1 cellular context compared by ENCODE assay signal in the genomic region with DNA sequence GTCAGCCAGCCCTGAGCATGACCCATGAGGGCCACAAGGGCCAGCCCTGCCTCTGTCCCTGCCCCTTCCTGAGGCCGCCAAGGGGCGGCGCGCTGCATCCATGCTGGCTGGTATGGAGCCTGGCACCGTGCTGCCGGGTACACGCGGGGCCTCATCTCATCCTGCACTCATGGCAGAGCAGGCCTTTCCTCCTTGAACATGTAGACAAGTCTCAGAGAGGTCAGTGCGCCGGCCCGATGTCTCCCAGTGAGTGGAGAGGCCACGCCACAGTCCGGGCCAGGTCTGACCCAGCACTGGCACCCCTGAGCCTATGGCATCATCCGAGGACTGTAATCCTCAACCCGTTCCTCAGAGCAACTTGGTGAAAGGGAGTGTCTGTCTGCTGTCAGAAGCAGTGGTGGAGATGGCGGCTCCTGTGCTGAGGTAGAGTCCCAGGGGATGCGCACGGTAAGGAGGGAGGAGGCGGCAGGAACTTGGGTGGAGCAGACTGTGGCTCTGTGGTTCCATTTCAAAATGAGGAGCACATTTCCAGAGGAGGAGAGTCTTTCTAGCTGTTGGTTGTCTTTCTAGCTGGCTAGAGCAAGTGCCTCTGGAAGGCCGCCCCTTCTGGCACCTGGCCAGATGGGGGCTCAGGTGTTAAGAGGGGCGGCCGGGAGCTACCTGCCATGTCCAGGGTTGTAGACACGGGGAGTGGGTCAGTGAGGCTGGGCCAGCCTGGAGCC.
TF ChIP-seq lines count a peak whose summit lies in the region.

No MANE protein-coding gene starts in this region.

TF ChIP-seq in WTC11, 78 proteins besides CTCF, POLR2A, EP300 and RAD21 (continued from another document):
- no peak for TF ChIP-seq ZNF219 (CRISPR knock-in tag; IDR thresholded peaks at IDR 0.05; ENCODE audit: borderline replicate concordance)
- TF ChIP-seq, protein P1, sequence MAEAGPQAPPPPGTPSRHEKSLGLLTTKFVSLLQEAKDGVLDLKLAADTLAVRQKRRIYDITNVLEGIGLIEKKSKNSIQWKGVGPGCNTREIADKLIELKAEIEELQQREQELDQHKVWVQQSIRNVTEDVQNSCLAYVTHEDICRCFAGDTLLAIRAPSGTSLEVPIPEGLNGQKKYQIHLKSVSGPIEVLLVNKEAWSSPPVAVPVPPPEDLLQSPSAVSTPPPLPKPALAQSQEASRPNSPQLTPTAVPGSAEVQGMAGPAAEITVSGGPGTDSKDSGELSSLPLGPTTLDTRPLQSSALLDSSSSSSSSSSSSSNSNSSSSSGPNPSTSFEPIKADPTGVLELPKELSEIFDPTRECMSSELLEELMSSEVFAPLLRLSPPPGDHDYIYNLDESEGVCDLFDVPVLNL (CRISPR knock-in tag; IDR thresholded peaks at IDR 0.05; ENCODE audit: borderline replicate concordance, low read depth) = no peak
